ENCODE assay signal across 14 cellular contexts in the genomic region with DNA sequence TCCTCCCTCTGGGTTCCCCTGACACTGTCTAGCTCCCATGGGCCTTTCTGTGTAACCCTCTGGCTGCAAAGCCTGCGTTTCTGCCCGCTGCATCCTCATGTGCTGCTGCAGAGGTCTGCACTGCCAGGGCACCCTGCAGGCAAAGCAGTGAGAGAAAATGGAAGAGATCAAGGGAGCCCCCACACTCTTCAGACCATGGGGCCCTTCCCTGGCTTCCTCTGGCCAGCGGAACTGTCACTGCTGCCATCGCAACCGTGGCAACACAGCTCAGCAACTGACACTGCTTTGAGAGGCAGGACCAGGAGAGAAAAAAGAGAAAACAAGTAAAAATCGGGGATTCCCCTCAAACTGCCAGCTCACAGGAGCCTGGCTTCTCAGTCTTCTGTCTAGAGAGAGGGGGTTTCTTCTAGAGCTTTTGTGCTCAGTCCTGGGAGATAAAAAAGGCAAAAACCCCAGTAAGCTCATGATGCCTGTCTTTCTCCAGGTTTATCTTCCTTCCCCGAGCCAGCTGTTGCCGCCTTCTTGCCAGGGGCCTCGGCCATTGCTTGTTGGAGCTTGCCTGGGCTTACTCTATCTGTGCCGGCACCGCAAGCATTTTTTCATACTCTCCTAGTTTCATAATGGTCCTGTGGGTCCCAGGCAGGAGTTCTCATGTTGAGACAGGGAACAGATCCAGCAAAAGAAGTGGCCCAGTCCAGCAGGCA. TPM values are rescaled to one million over a fixed set of nuclear protein-coding genes. Genes with fewer than 3 reads are reported as not detected.
DNase-seq lines count a peak whose midpoint lies in the region; ATAC-seq and TF ChIP-seq lines count a peak whose summit lies in the region.
"Had no signal": no experiment of that assay in that cellular context is flagged by ENCODE, and none has a peak within 500 bp of the region (broad histone marks: within the 10 kb centered on the region; RNA-seq: fewer than 3 reads in every experiment).

No MANE protein-coding gene starts in this region.

- in situ Hi-C loops in GM13976 (cut with MboI; ENCODE audit: low sequenced_read_pairs, unreplicated experiment) (no loop called here), mammary epithelial cell (cut with MboI; ENCODE audit: low sequenced_read_pairs in 2 of 2) (no loop called here), brain microvascular endothelial cell (cut with HindIII; ENCODE audit: low pct_ligation_motif_present, low sequenced_read_pairs) (no loop called here)

- H3K4me3 Mint-ChIP-seq in natural killer cell treated with Interleukin-12 subunit alpha and Interleukin-12 subunit beta and Interleukin-15 and Interleukin-18, amount 100 ng/mL, for 72 hours = no peak overlapping the region
- H3K4me3 Mint-ChIP-seq: stimulated activated naive CD8-positive, alpha-beta T cell treated with anti-CD3 and anti-CD28 coated beads, Interleukin-15, amount 100 ng/mL, for 72 hours had no signal

- no peaks in the 10 kb centered on the region for H3K9me3 Mint-ChIP-seq in natural killer cell treated with Interleukin-12 subunit alpha and Interleukin-12 subunit beta and Interleukin-15 and Interleukin-18, amount 100 ng/mL, for 72 hours
- H3K9me3 Mint-ChIP-seq: stimulated activated naive CD8-positive, alpha-beta T cell treated with anti-CD3 and anti-CD28 coated beads, Interleukin-15, amount 100 ng/mL, for 72 hours had no signal

- H3K4me3 ChIP-seq in mammary epithelial cell (replicated peaks in 1 of 3; ENCODE audit: insufficient read depth in 1 of 3, low read depth in 2 of 3, low read length in 3 of 3) (peak overlapping the region in 1 of 3 experiments; percentile 23), trophoblast cell (ENCODE audit: low read depth, low read length) (no peak overlapping the region), brain microvascular endothelial cell (ENCODE audit: low read depth, low read length) (no peak overlapping the region)

- H3K4ac ChIP-seq in trophoblast cell (ENCODE audit: low read depth, low read length) = no peak overlapping the region

- 8% methylated on average over 11 of the region's 11 CpGs for WGBS in mammary epithelial cell (ENCODE audit: low coverage, missing lambda C conversion rate)
- WGBS in trophoblast cell (ENCODE audit: extremely low coverage, insufficient coverage, insufficient read length) = no CpG with 5 or more reads among the region's 11 CpGs

- CTCF ChIA-PET in mammary epithelial cell (lab: Charles Lee; ENCODE audit: low non-redundant PET) = no interaction called here

- no peaks in the 10 kb centered on the region for H4K20me1 ChIP-seq in mammary epithelial cell (ENCODE audit: insufficient read depth, low read length)

- peaks cover 15% of the 10 kb centered on the region for H3K4me1 ChIP-seq in mammary epithelial cell (ENCODE audit: insufficient read depth, low read length)
- H3K4me1 ChIP-seq in trophoblast cell (ENCODE audit: control insufficient read depth in 1 of 2, insufficient read depth in 2 of 2, low read length in 2 of 2) = peaks cover 0 to 3% of the 10 kb centered on the region in 2 experiments

- H4K91ac ChIP-seq in trophoblast cell (ENCODE audit: low read depth, low read length) = peak overlapping the region; percentile 39

- DNase-seq in GM13976 (ENCODE audit: low spot score) (peak; percentile 57), NCI-H1694 (lab: John Stamatoyannopoulos, UW) (peak; percentile 41), mammary epithelial cell (peak; percentile 82), trophoblast cell (peak in 1 of 2 donors; percentile 21), NCI-H1436 (lab: John Stamatoyannopoulos, UW) (no peak), EL (no peak), brain microvascular endothelial cell (no peak)
- DNase-seq in natural killer cell treated with Interleukin-12 subunit alpha and Interleukin-12 subunit beta and Interleukin-15 and Interleukin-18, amount 100 ng/mL, for 72 hours (ENCODE audit: low spot score) = no peak
- DNase-seq: activated naive CD4-positive, alpha-beta T cell treated with Interleukin-2 at 50 U/mL for 16 hours; KG1; NCI-H2029 treated with DMSO at 0.1 percent for 48 hours; OCI-M1; stimulated activated naive CD8-positive, alpha-beta T cell treated with anti-CD3 and anti-CD28 coated beads, Interleukin-15, amount 100 ng/mL, for 72 hours had no signal

- TF ChIP-seq CTCF in GM13976 (IDR thresholded peaks at IDR 0.05; ENCODE audit: borderline replicate concordance, control extremely low read depth, extremely low read depth, insufficient read depth, missing control alignments) (no peak), mammary epithelial cell (conservative IDR thresholded peaks at IDR 0.05 in 1 of 2, IDR thresholded peaks at IDR 0.05 in 1 of 2; ENCODE audit: extremely low read depth in 1 of 2, insufficient read depth in 1 of 2, low read depth in 1 of 2, low read length in 2 of 2) (no peak), brain microvascular endothelial cell (IDR thresholded peaks at IDR 0.05; ENCODE audit: low read depth, low read length, missing control alignments) (no peak)

- H2BK120ac ChIP-seq in trophoblast cell (ENCODE audit: insufficient read depth, low read length, poor library complexity) = no peak overlapping the region

- no TSS peak for BruUV-seq in mammary epithelial cell (replicated peaks; lab: Mats Ljungman, UMichigan)

- no peak overlapping the region for H3K27ac ChIP-seq in mammary epithelial cell (ENCODE audit: insufficient read depth, low read depth, low read length)
- no peak overlapping the region for H3K27ac ChIP-seq in trophoblast cell (ENCODE audit: low read depth, low read length)
- no peak overlapping the region for H3K27ac ChIP-seq in brain microvascular endothelial cell
- H3K27ac ChIP-seq: C4-2B had no signal

- no peak overlapping the region for H2BK5ac ChIP-seq in trophoblast cell (ENCODE audit: low read depth, low read length, poor library complexity)

- H3K27me3 ChIP-seq in mammary epithelial cell (ENCODE audit: insufficient read depth, low read length) (no peaks in the 10 kb centered on the region), trophoblast cell (ENCODE audit: insufficient read depth, low read length) (no peaks in the 10 kb centered on the region), brain microvascular endothelial cell (replicated peaks) (no peaks in the 10 kb centered on the region)

- H2AFZ ChIP-seq in mammary epithelial cell (ENCODE audit: low read depth, low read length) (peak overlapping the region; percentile 63), trophoblast cell (ENCODE audit: insufficient read depth, low read length, poor library complexity) (no peak overlapping the region)

- H3K4me2 ChIP-seq in mammary epithelial cell (ENCODE audit: insufficient read depth, low read depth, low read length) = peak overlapping the region; percentile 67
- H3K4me2 ChIP-seq in trophoblast cell (ENCODE audit: low read length) = no peak overlapping the region

- H3K36me3 ChIP-seq in mammary epithelial cell (ENCODE audit: insufficient read depth, low read length) (no peaks in the 10 kb centered on the region), trophoblast cell (ENCODE audit: control insufficient read depth in 1 of 2, insufficient read depth in 2 of 2, low read length in 2 of 2) (no peaks in the 10 kb centered on the region), brain microvascular endothelial cell (replicated peaks) (no peaks in the 10 kb centered on the region)

- no peak overlapping the region for H4K12ac ChIP-seq in trophoblast cell (ENCODE audit: low read depth, low read length)

- H3K36me3 Mint-ChIP-seq in natural killer cell treated with Interleukin-12 subunit alpha and Interleukin-12 subunit beta and Interleukin-15 and Interleukin-18, amount 100 ng/mL, for 72 hours = no peaks in the 10 kb centered on the region

- no peak overlapping the region for H3K27ac Mint-ChIP-seq in natural killer cell treated with Interleukin-12 subunit alpha and Interleukin-12 subunit beta and Interleukin-15 and Interleukin-18, amount 100 ng/mL, for 72 hours

- no peak overlapping the region for H3K14ac ChIP-seq in trophoblast cell (ENCODE audit: low read length)

- no peaks in the 10 kb centered on the region for H3K79me1 ChIP-seq in trophoblast cell (ENCODE audit: low read length)

- H2BK12ac ChIP-seq in trophoblast cell (ENCODE audit: low read length) = no peak overlapping the region

- H3K9me3 ChIP-seq in mammary epithelial cell (replicated peaks; ENCODE audit: insufficient read depth, low read length) = no peaks in the 10 kb centered on the region
- H3K9me3 ChIP-seq in trophoblast cell (ENCODE audit: insufficient read depth, low read depth, low read length) = no peaks in the 10 kb centered on the region

- no peak overlapping the region for H3K18ac ChIP-seq in trophoblast cell (ENCODE audit: low read length)

- peaks cover 19 to 24% of the 10 kb centered on the region in 2 donors for H3K27me3 Mint-ChIP-seq in natural killer cell treated with Interleukin-12 subunit alpha and Interleukin-12 subunit beta and Interleukin-15 and Interleukin-18, amount 100 ng/mL, for 72 hours

- no peaks in the 10 kb centered on the region for H3K4me1 Mint-ChIP-seq in natural killer cell treated with Interleukin-12 subunit alpha and Interleukin-12 subunit beta and Interleukin-15 and Interleukin-18, amount 100 ng/mL, for 72 hours (ENCODE audit: low read depth in 2 of 2)

- H3K23ac ChIP-seq in trophoblast cell (ENCODE audit: low read length) = no peak overlapping the region

- H2AK5ac ChIP-seq in trophoblast cell (ENCODE audit: low read length) = no peak overlapping the region

- ATAC-seq in natural killer cell treated with Interleukin-12 subunit alpha and Interleukin-12 subunit beta and Interleukin-15 and Interleukin-18, amount 100 ng/mL, for 72 hours = no peak
- ATAC-seq: stimulated activated naive CD8-positive, alpha-beta T cell treated with anti-CD3 and anti-CD28 coated beads, Interleukin-15, amount 100 ng/mL, for 72 hours had no signal

- dilution Hi-C loops in mammary epithelial cell (cut with HindIII; ENCODE audit: low sequenced_read_pairs) = loop anchor here (25.0 kb wide), 1 partner anchor 516 kb away; no protein-coding TSS in a partner anchor

- H3K79me2 ChIP-seq in mammary epithelial cell (ENCODE audit: insufficient read depth, low read length) (no peaks in the 10 kb centered on the region), trophoblast cell (ENCODE audit: control insufficient read depth, insufficient read depth, low read length, poor library complexity) (no peaks in the 10 kb centered on the region)

- intact Hi-C loops in mammary epithelial cell (cut with micrococcal nuclease) = no loop called here

- H3K9ac ChIP-seq in mammary epithelial cell (ENCODE audit: insufficient read depth, low read length) (no peak overlapping the region), trophoblast cell (ENCODE audit: low read length) (no peak overlapping the region)

- H4K8ac ChIP-seq in trophoblast cell (ENCODE audit: low read depth, low read length) = no peak overlapping the region

RNA-seq across cellular contexts. Expression of a gene that starts 39.0 kb away (rescaled TPM):
- total RNA-seq in mammary epithelial cell = 1 to 10 TPM; 2.2 to 3.2 TPM
- polyA plus RNA-seq in mammary epithelial cell = 0.41 TPM
- polyA minus RNA-seq in mammary epithelial cell = 1.2 TPM
- 6.3 and 6.4 TPM in 2 replicates for polyA plus RNA-seq in trophoblast cell (2013)
- not detected for total RNA-seq in natural killer cell treated with Interleukin-12 subunit alpha and Interleukin-12 subunit beta and Interleukin-15 and Interleukin-18, amount 100 ng/mL, for 72 hours

Comparison
In these comparisons a context has a peak if more than half of its experiments do, and no peak if none do; other contexts are left out.
1. DNase-seq: peak in GM13976 (single experiment), NCI-H1694 (single experiment) and mammary epithelial cell (single experiment); none in NCI-H1436 (single experiment), EL (single experiment), natural killer cell treated with Interleukin-12 subunit alpha and Interleukin-12 subunit beta and Interleukin-15 and Interleukin-18, amount 100 ng/mL, for 72 hours (single experiment) and brain microvascular endothelial cell (single experiment).